In the genomic region with DNA sequence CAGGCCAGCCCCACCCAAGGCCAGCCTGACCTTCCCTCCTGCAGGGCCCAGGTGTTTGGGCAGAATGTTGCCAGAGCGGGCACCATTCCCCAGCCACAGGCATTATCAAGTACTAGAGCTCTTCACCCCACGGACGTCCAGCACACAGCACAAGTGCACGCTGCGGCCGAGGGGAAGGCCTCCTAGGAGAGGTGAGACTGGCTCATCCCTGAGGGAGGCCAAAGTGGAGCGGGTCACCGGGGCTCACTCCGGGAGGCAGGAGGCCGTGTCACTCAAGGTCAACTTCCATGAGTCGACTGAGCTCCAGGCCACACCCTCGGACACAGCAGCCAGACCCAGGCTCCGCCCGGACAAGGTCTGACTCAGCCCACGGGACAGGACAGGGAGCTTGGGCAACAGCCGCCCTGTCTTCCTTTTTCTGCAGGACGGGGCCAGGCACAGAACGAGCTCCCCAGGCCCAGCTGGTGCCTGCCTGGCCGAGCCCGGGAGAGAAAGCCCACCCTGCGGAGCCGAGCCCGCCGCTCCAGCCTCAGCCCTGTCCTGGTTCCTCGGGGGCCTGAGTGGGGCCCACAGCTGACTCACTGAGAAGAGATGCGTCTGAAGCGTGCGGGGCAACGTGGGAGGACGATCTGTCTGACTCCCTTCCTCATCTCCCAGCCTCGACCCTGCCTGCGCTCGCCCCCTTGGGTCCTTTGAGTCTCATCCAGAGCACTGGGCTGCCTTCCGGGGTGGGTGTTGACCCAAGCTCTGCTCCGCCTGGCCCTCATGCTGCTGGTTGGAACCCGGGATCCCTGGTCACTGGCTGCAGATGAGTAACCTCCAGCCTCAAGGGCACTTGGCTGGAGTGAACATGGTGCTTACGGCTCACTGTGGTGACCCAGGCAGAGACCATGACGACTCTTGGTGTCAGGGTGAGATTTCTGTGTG, we compare ENCODE assay signal across 2 cellular contexts.
TF ChIP-seq lines count a peak whose summit lies in the region.

No MANE protein-coding gene starts in this region.

TF ChIP-seq in K562, 482 proteins besides CTCF, POLR2A, EP300 and RAD21 (continues in another document):
- no peak for TF ChIP-seq ARHGAP35 (IDR thresholded peaks at IDR 0.05; ENCODE audit: partially characterized antibody)
- peak; percentile 50; the same call in 1 of the 2 replicates for TF ChIP-seq TOE1 (IDR thresholded peaks at IDR 0.05; ENCODE audit: borderline replicate concordance)
- TF ChIP-seq TOE1 (CRISPR knock-in tag; IDR thresholded peaks at IDR 0.05; ENCODE audit: borderline replicate concordance, low read depth) = 0 out of 2 replicates have a peak, but pooled peaks have one; percentile 75
- peak in 1 of 3 experiments; percentile 14 for TF ChIP-seq YY1 (IDR thresholded peaks at IDR 0.05; ENCODE audit: borderline replicate concordance in 1 of 3, control insufficient read depth in 1 of 3, extremely low read depth in 1 of 3, insufficient read depth in 3 of 3, insufficient read length in 1 of 3, insufficient replicate concordance in 2 of 3, low read depth in 1 of 3, low read length in 2 of 3)
- TF ChIP-seq, protein P1, sequence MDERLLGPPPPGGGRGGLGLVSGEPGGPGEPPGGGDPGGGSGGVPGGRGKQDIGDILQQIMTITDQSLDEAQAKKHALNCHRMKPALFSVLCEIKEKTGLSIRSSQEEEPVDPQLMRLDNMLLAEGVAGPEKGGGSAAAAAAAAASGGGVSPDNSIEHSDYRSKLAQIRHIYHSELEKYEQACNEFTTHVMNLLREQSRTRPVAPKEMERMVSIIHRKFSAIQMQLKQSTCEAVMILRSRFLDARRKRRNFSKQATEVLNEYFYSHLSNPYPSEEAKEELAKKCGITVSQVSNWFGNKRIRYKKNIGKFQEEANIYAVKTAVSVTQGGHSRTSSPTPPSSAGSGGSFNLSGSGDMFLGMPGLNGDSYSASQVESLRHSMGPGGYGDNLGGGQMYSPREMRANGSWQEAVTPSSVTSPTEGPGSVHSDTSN (CRISPR knock-in tag; IDR thresholded peaks at IDR 0.05; ENCODE audit: low read depth) = peak; percentile 87
- TF ChIP-seq, protein P1 (tag; conservative IDR thresholded peaks at IDR 0.05; ENCODE audit: low read depth) = peak; percentile 85
- TF ChIP-seq, protein P2, sequence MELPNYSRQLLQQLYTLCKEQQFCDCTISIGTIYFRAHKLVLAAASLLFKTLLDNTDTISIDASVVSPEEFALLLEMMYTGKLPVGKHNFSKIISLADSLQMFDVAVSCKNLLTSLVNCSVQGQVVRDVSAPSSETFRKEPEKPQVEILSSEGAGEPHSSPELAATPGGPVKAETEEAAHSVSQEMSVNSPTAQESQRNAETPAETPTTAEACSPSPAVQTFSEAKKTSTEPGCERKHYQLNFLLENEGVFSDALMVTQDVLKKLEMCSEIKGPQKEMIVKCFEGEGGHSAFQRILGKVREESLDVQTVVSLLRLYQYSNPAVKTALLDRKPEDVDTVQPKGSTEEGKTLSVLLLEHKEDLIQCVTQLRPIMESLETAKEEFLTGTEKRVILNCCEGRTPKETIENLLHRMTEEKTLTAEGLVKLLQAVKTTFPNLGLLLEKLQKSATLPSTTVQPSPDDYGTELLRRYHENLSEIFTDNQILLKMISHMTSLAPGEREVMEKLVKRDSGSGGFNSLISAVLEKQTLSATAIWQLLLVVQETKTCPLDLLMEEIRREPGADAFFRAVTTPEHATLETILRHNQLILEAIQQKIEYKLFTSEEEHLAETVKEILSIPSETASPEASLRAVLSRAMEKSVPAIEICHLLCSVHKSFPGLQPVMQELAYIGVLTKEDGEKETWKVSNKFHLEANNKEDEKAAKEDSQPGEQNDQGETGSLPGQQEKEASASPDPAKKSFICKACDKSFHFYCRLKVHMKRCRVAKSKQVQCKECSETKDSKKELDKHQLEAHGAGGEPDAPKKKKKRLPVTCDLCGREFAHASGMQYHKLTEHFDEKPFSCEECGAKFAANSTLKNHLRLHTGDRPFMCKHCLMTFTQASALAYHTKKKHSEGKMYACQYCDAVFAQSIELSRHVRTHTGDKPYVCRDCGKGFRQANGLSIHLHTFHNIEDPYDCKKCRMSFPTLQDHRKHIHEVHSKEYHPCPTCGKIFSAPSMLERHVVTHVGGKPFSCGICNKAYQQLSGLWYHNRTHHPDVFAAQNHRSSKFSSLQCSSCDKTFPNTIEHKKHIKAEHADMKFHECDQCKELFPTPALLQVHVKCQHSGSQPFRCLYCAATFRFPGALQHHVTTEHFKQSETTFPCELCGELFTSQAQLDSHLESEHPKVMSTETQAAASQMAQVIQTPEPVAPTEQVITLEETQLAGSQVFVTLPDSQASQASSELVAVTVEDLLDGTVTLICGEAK (IDR thresholded peaks at IDR 0.05) = no peak
- TF ChIP-seq, protein P2 (CRISPR knock-in tag; IDR thresholded peaks at IDR 0.05) = no peak
- no peak for TF ChIP-seq RUNX1 (IDR thresholded peaks at IDR 0.05; ENCODE audit: low read depth)
- TF ChIP-seq HLTF (IDR thresholded peaks at IDR 0.05) = 0 out of 2 replicates have a peak, but pooled peaks have one; percentile 15
- TF ChIP-seq ZSCAN32 (CRISPR knock-in tag; IDR thresholded peaks at IDR 0.05) = 0 out of 2 replicates have a peak, but pooled peaks have one; percentile 39

TF ChIP-seq in HEK293T, 16 proteins besides CTCF, POLR2A, EP300 and RAD21:
- TF ChIP-seq SP1 (IDR thresholded peaks at IDR 0.05) = no peak
- TF ChIP-seq HDGF (IDR thresholded peaks at IDR 0.05; ENCODE audit: borderline replicate concordance) = no peak
- no peak for TF ChIP-seq ARNT (IDR thresholded peaks at IDR 0.05)
- TF ChIP-seq ELF4 (IDR thresholded peaks at IDR 0.05) = no peak
- no peak for TF ChIP-seq LEF1 (IDR thresholded peaks at IDR 0.05; ENCODE audit: borderline replicate concordance)
- no peak for TF ChIP-seq ZNF384 (IDR thresholded peaks at IDR 0.05)
- no peak for TF ChIP-seq CTBP1 (IDR thresholded peaks at IDR 0.05; ENCODE audit: borderline replicate concordance)
- no peak for TF ChIP-seq SUZ12 (IDR thresholded peaks at IDR 0.05)
- TF ChIP-seq, protein P3, sequence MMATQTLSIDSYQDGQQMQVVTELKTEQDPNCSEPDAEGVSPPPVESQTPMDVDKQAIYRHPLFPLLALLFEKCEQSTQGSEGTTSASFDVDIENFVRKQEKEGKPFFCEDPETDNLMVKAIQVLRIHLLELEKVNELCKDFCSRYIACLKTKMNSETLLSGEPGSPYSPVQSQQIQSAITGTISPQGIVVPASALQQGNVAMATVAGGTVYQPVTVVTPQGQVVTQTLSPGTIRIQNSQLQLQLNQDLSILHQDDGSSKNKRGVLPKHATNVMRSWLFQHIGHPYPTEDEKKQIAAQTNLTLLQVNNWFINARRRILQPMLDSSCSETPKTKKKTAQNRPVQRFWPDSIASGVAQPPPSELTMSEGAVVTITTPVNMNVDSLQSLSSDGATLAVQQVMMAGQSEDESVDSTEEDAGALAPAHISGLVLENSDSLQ (IDR thresholded peaks at IDR 0.05) = no peak
- TF ChIP-seq BHLHE40 (IDR thresholded peaks at IDR 0.05; ENCODE audit: borderline replicate concordance) = no peak
- TF ChIP-seq FOXK2 (IDR thresholded peaks at IDR 0.05) = no peak
- TF ChIP-seq L3MBTL2 (conservative IDR thresholded peaks at IDR 0.05) = no peak
- no peak for TF ChIP-seq FOXA1 (IDR thresholded peaks at IDR 0.05)
- no peak for TF ChIP-seq TARDBP (IDR thresholded peaks at IDR 0.05)
